ENCODE assay signal across 28 cellular contexts in genomic region chr11:76723142-76723541, GRCh38.
"Had no signal": no experiment of that assay in that cellular context is flagged by ENCODE, and none has a peak within 500 bp of the region (broad histone marks: within the 10 kb centered on the region; RNA-seq: fewer than 3 reads in every experiment).

No MANE protein-coding gene starts in this region.

- ATAC-seq: natural killer cell treated with Interleukin-12 subunit alpha and Interleukin-12 subunit beta and Interleukin-15 and Interleukin-18, amount 100 ng/mL, for 72 hours had no signal

- FAIRE-seq: frontal cortex, islet of Langerhans, small intestine had no signal

- H3K27ac Mint-ChIP-seq: activated CD4-positive, alpha-beta memory T cell treated with anti-CD3 and anti-CD28 coated beads for 36 hours; activated CD4-positive, alpha-beta T cell treated with anti-CD3 and anti-CD28 coated beads, Interleukin-2, amount 10 ng/mL, durations not matched to agents 24 days and 14 days; activated naive CD4-positive, alpha-beta T cell treated with anti-CD3 and anti-CD28 coated beads for 36 hours; activated naive CD8-positive, alpha-beta T cell treated with anti-CD3 and anti-CD28 coated beads for 36 hours; activated T-helper 1 cell treated with anti-CD3 and anti-CD28 coated beads, Interleukin-12 subunit alpha, Interleukin-12 subunit beta, Interleukin-2, Interleukin-4 antibody, amounts not matched to agents 30 ng/mL and 10 ng/mL and 1 ng/mL, durations not matched to agents 14 hours and 24 hours and 36 hours; dendritic cell treated with granulocyte-macrophage colony-stimulating factor and Interleukin-4, amounts not matched to agents 40 ng/mL and 50 ng/mL, for 4 days; natural killer cell treated with Interleukin-12 subunit alpha and Interleukin-12 subunit beta and Interleukin-15 and Interleukin-18, amount 100 ng/mL, for 72 hours; stimulated activated effector memory CD8-positive, alpha-beta T cell treated with anti-CD3 and anti-CD28 coated beads, Interleukin-12 subunit alpha, Interleukin-12 subunit beta, amount 100 ng/mL, for 72 hours; stimulated activated naive CD8-positive, alpha-beta T cell treated with anti-CD3 and anti-CD28 coated beads, Interleukin-15, Interleukin-2, amounts not matched to agents 100 ng/mL and 50 ng/mL, for 24 hours; type B pancreatic cell had no signal

- H3K9me3 Mint-ChIP-seq: activated CD4-positive, alpha-beta memory T cell treated with anti-CD3 and anti-CD28 coated beads for 36 hours; activated CD4-positive, alpha-beta T cell treated with anti-CD3 and anti-CD28 coated beads, Interleukin-2, amount 10 ng/mL, durations not matched to agents 24 days and 14 days; activated naive CD4-positive, alpha-beta T cell treated with anti-CD3 and anti-CD28 coated beads for 36 hours; activated naive CD8-positive, alpha-beta T cell treated with anti-CD3 and anti-CD28 coated beads for 36 hours; activated T-helper 1 cell treated with anti-CD3 and anti-CD28 coated beads, Interleukin-12 subunit alpha, Interleukin-12 subunit beta, Interleukin-2, Interleukin-4 antibody, amounts not matched to agents 30 ng/mL and 10 ng/mL and 1 ng/mL, durations not matched to agents 14 hours and 24 hours and 36 hours; dendritic cell treated with granulocyte-macrophage colony-stimulating factor and Interleukin-4, amounts not matched to agents 40 ng/mL and 50 ng/mL, for 4 days; natural killer cell treated with Interleukin-12 subunit alpha and Interleukin-12 subunit beta and Interleukin-15 and Interleukin-18, amount 100 ng/mL, for 72 hours; stimulated activated effector memory CD8-positive, alpha-beta T cell treated with anti-CD3 and anti-CD28 coated beads, Interleukin-12 subunit alpha, Interleukin-12 subunit beta, amount 100 ng/mL, for 72 hours; stimulated activated naive CD8-positive, alpha-beta T cell treated with anti-CD3 and anti-CD28 coated beads, Interleukin-15, Interleukin-2, amounts not matched to agents 100 ng/mL and 50 ng/mL, for 24 hours; type B pancreatic cell had no signal

- H3K27ac ChIP-seq: ascending aorta, esophagus muscularis mucosa, left ventricle myocardium inferior, uterus had no signal

- H3K36me3 ChIP-seq: ascending aorta, esophagus muscularis mucosa, left ventricle myocardium inferior, uterus had no signal

- H3K36me3 Mint-ChIP-seq: activated CD4-positive, alpha-beta memory T cell treated with anti-CD3 and anti-CD28 coated beads for 36 hours; activated naive CD8-positive, alpha-beta T cell treated with anti-CD3 and anti-CD28 coated beads for 36 hours; brain; natural killer cell treated with Interleukin-12 subunit alpha and Interleukin-12 subunit beta and Interleukin-15 and Interleukin-18, amount 100 ng/mL, for 72 hours; stimulated activated effector memory CD8-positive, alpha-beta T cell treated with anti-CD3 and anti-CD28 coated beads, Interleukin-12 subunit alpha, Interleukin-12 subunit beta, amount 100 ng/mL, for 72 hours; type B pancreatic cell had no signal

- H3K4me3 Mint-ChIP-seq: activated CD4-positive, alpha-beta memory T cell treated with anti-CD3 and anti-CD28 coated beads for 36 hours; activated CD4-positive, alpha-beta T cell treated with anti-CD3 and anti-CD28 coated beads, Interleukin-2, amount 10 ng/mL, durations not matched to agents 24 days and 14 days; activated naive CD4-positive, alpha-beta T cell treated with anti-CD3 and anti-CD28 coated beads for 36 hours; activated naive CD8-positive, alpha-beta T cell treated with anti-CD3 and anti-CD28 coated beads for 36 hours; activated T-helper 1 cell treated with anti-CD3 and anti-CD28 coated beads, Interleukin-12 subunit alpha, Interleukin-12 subunit beta, Interleukin-2, Interleukin-4 antibody, amounts not matched to agents 30 ng/mL and 10 ng/mL and 1 ng/mL, durations not matched to agents 14 hours and 24 hours and 36 hours; dendritic cell treated with granulocyte-macrophage colony-stimulating factor and Interleukin-4, amounts not matched to agents 40 ng/mL and 50 ng/mL, for 4 days; natural killer cell treated with Interleukin-12 subunit alpha and Interleukin-12 subunit beta and Interleukin-15 and Interleukin-18, amount 100 ng/mL, for 72 hours; stimulated activated effector memory CD8-positive, alpha-beta T cell treated with anti-CD3 and anti-CD28 coated beads, Interleukin-12 subunit alpha, Interleukin-12 subunit beta, amount 100 ng/mL, for 72 hours; stimulated activated naive CD8-positive, alpha-beta T cell treated with anti-CD3 and anti-CD28 coated beads, Interleukin-15, Interleukin-2, amounts not matched to agents 100 ng/mL and 50 ng/mL, for 24 hours; type B pancreatic cell had no signal

- H3K27me3 ChIP-seq: ascending aorta, uterus had no signal

- H3K9me3 ChIP-seq: ascending aorta, esophagus muscularis mucosa, left ventricle myocardium inferior, uterus had no signal

- H3K4me3 ChIP-seq: ascending aorta, esophagus muscularis mucosa, left ventricle myocardium inferior, lung, uterus had no signal

- H3K4me1 ChIP-seq: uterus had no signal

- DNase-seq: activated CD4-positive, alpha-beta memory T cell treated with anti-CD3 and anti-CD28 coated beads for 36 hours; activated CD4-positive, alpha-beta T cell treated with anti-CD3 and anti-CD28 coated beads, Interleukin-2, amount 10 ng/mL, durations not matched to agents 24 days and 14 days; activated CD4-positive, CD25-positive, alpha-beta regulatory T cell treated with anti-CD3 and anti-CD28 coated beads, Interleukin-2, amount 50 U/mL, for 72 hours; activated CD8-positive, alpha-beta memory T cell treated with anti-CD3 and anti-CD28 coated beads, Interleukin-2, amount 50 U/mL, for 4 hours; activated effector memory CD4-positive, alpha-beta T cell treated with anti-CD3 and anti-CD28 coated beads, Interleukin-2, amount 50 U/mL, for 16 hours; activated naive CD4-positive, alpha-beta T cell treated with anti-CD3 and anti-CD28 coated beads for 36 hours; activated naive CD8-positive, alpha-beta T cell treated with anti-CD3 and anti-CD28 coated beads for 36 hours; activated T-cell treated with anti-CD3 and anti-CD28 coated beads, Interleukin-2, amount 50 U/mL, for 1 hour; left ventricle myocardium inferior; mesendoderm; posterior cingulate gyrus; small intestine; stimulated activated CD4-positive, alpha-beta T cell treated with anti-CD3 and anti-CD28 coated beads, Interleukin-4, amount 100 ng/mL, for 24 hours; substantia nigra; T1000; uterus had no signal
